8 cellular contexts compared by ENCODE assay signal in the genomic region with DNA sequence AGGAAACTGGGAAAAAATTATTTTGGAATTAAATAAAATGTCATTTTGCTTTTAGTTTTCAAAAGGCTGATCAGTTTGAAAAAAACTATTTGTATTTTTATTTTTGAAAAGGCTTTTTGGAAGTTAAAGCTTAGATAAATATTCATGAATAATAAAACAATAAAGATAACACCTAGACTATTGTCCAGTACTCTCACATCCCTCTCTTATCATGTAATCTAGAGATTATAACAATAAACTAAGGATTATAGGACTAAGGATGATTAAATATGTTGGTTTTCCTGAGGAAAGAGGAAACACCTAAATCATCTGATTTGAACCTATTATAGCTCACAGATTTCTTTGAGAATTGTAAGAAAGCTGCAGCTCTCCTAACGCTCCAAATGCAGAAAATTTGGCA.
"Had no signal": no experiment of that assay in that cellular context is flagged by ENCODE, and none has a peak within 500 bp of the region (broad histone marks: within the 10 kb centered on the region; RNA-seq: fewer than 3 reads in every experiment).

No MANE protein-coding gene starts in this region.

- H3K4me3 ChIP-seq: GM23248, HAP-1, K562 had no signal

- DNase-seq: GM23248, GOT3, H7, IMR-90, KG1 had no signal

- H3K27ac ChIP-seq: GM23248 had no signal

- H3K9me3 ChIP-seq: HAP-1 had no signal

- H3K4me1 ChIP-seq: HAP-1 had no signal

- ATAC-seq: HCT116, K562 had no signal
